Comparison of ENCODE assay signal across 9 cellular contexts in the genomic region with DNA sequence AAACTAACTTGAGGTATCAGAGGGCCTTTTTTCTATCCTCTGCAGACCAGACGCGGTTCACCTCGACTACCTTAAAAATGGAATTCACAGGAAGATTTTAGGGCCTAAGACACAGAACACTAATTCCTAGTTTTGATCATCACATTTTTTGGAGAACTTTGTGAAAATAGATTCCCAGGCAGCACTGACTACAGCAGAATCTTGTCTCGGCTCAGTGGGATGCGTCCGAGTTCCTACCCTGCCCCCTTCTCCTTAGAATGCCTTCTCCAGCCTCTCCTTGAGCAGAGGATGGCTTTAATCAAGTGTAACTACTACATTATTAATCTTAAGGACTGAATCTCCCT. TPM values are rescaled to one million over a fixed set of nuclear protein-coding genes. Genes with fewer than 3 reads are reported as not detected.
DNase-seq lines count a peak whose midpoint lies in the region; ATAC-seq and TF ChIP-seq lines count a peak whose summit lies in the region.
"Had no signal": no experiment of that assay in that cellular context is flagged by ENCODE, and none has a peak within 500 bp of the region (broad histone marks: within the 10 kb centered on the region; RNA-seq: fewer than 3 reads in every experiment).

No MANE protein-coding gene starts in this region.

- POLR2A ChIA-PET in WTC11 (lab: Charles Lee): no interaction called here

- peaks cover 10% of the 10 kb centered on the region for H3K9me3 Mint-ChIP-seq in WTC11

- H3K4me1 Mint-ChIP-seq in WTC11: peaks cover 12% of the 10 kb centered on the region

- no peaks in the 10 kb centered on the region for H3K27me3 Mint-ChIP-seq in WTC11 (ENCODE audit: low read depth)

- H3K36me3 ChIP-seq in H7 (replicated peaks; ENCODE audit: control insufficient read depth, insufficient read depth, low read length): no peaks in the 10 kb centered on the region

- H3K27me3 ChIP-seq in H7 (ENCODE audit: control insufficient read depth, insufficient read depth, low read length) (no peaks in the 10 kb centered on the region), foreskin keratinocyte (no peaks in the 10 kb centered on the region)

- peak overlapping the region; percentile 17 for H3K4me3 ChIP-seq in H7 (ENCODE audit: insufficient read depth, low read depth, low read length)
- peak overlapping the region; percentile 64 to 88 (median 70) for H3K4me3 ChIP-seq in skin epidermis

- peak overlapping the region; percentile 98 for H3K27ac Mint-ChIP-seq in WTC11

- DNase-seq in H7 (no peak), WTC11 (ENCODE audit: low spot score) (no peak), foreskin keratinocyte (no peak), Kasumi-1 (lab: John Stamatoyannopoulos, UW) (no peak), NCI-H748 (lab: John Stamatoyannopoulos, UW; ENCODE audit: unreplicated experiment) (no peak)
- no peak for DNase-seq in NK-92 treated with Interleukin-12 subunit alpha and Interleukin-12 subunit beta, amount 100 ng/mL, for 24 hours (lab: John Stamatoyannopoulos, UW)

- H3K4me3 Mint-ChIP-seq in WTC11: peak overlapping the region; percentile 91

- H3K27ac ChIP-seq in foreskin keratinocyte: peak overlapping the region; percentile 91
- H3K27ac ChIP-seq in skin epidermis: peak overlapping the region in 19 of 21 experiments; percentile 95 to 100 (median 98)

- H3K4me1 ChIP-seq in foreskin keratinocyte: peaks cover 5% of the 10 kb centered on the region

- H3K36me3 Mint-ChIP-seq in WTC11: peaks cover 3% of the 10 kb centered on the region; the same call in 1 of the 2 replicates

- CTCF ChIA-PET in WTC11 (lab: Charles Lee): no interaction called here

- no peak for TF ChIP-seq CTCF in WTC11 (IDR thresholded peaks at IDR 0.05)
- TF ChIP-seq CTCF in foreskin keratinocyte (conservative IDR thresholded peaks at IDR 0.05): no peak

- ATAC-seq in WTC11 (no peak), foreskin keratinocyte (no peak), HG02571 (IDR thresholded peaks at IDR 0.05; ENCODE audit: unreplicated experiment) (no peak)

TF ChIP-seq in WTC11, 78 proteins besides CTCF, POLR2A, EP300 and RAD21:
- TF ChIP-seq, protein P1, sequence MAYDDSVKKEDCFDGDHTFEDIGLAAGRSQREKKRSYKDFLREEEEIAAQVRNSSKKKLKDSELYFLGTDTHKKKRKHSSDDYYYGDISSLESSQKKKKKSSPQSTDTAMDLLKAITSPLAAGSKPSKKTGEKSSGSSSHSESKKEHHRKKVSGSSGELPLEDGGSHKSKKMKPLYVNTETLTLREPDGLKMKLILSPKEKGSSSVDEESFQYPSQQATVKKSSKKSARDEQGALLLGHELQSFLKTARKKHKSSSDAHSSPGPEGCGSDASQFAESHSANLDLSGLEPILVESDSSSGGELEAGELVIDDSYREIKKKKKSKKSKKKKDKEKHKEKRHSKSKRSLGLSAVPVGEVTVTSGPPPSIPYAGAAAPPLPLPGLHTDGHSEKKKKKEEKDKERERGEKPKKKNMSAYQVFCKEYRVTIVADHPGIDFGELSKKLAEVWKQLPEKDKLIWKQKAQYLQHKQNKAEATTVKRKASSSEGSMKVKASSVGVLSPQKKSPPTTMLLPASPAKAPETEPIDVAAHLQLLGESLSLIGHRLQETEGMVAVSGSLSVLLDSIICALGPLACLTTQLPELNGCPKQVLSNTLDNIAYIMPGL (CRISPR knock-in tag; IDR thresholded peaks at IDR 0.05): no peak
- TF ChIP-seq ELF4 (CRISPR knock-in tag; IDR thresholded peaks at IDR 0.05; ENCODE audit: low read depth) (no peak), GRHL2 (CRISPR knock-in tag; IDR thresholded peaks at IDR 0.05; ENCODE audit: insufficient replicate concordance, severe bottlenecking) (no peak), ZNF396 (CRISPR knock-in tag; IDR thresholded peaks at IDR 0.05; ENCODE audit: borderline replicate concordance) (no peak), ETV6 (CRISPR knock-in tag; IDR thresholded peaks at IDR 0.05) (peak; percentile 7; the same call in 1 of the 2 replicates)
- TF ChIP-seq, protein P2, sequence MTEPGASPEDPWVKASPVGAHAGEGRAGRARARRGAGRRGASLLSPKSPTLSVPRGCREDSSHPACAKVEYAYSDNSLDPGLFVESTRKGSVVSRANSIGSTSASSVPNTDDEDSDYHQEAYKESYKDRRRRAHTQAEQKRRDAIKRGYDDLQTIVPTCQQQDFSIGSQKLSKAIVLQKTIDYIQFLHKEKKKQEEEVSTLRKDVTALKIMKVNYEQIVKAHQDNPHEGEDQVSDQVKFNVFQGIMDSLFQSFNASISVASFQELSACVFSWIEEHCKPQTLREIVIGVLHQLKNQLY (CRISPR knock-in tag; IDR thresholded peaks at IDR 0.05): no peak
- TF ChIP-seq, protein P3, sequence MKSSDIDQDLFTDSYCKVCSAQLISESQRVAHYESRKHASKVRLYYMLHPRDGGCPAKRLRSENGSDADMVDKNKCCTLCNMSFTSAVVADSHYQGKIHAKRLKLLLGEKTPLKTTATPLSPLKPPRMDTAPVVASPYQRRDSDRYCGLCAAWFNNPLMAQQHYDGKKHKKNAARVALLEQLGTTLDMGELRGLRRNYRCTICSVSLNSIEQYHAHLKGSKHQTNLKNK (CRISPR knock-in tag; IDR thresholded peaks at IDR 0.05): no peak

RNA-seq across cellular contexts. Expression of a gene that starts 0.4 kb away (rescaled TPM):
- total RNA-seq in H7 (2014; rRNA removed; shearing (Covaris generic)): 217 and 361 TPM in 2 replicates
- total RNA-seq in WTC11 (2021) (34.3 to 57.1 TPM (median 48.5 TPM) in 3 replicates), foreskin keratinocyte (60.4 and 78.7 TPM in 2 replicates)
- not detected in 2 replicates for polyA plus RNA-seq in foreskin keratinocyte

RNA-seq across cellular contexts. Expression of a gene that starts 4.1 kb away (rescaled TPM):
- 3.2 and 3.3 TPM in 2 replicates for total RNA-seq in H7 (2014; rRNA removed; shearing (Covaris generic))
- 2.3 to 2.7 TPM (median 2.4 TPM) in 3 replicates for total RNA-seq in WTC11 (2021)
- 3.5 and 4.4 TPM in 2 replicates for total RNA-seq in foreskin keratinocyte
- polyA plus RNA-seq in foreskin keratinocyte: 2.2 and 2.5 TPM in 2 replicates
- total RNA-seq: H4 had no signal

RNA-seq across cellular contexts. Expression of a gene that starts 7.9 kb away (rescaled TPM):
- total RNA-seq in H7 (2014; rRNA removed; shearing (Covaris generic)): 19.5 and 22.4 TPM in 2 replicates
- 14.3 to 14.5 TPM (median 14.3 TPM) in 3 replicates for total RNA-seq in WTC11 (2021)
- total RNA-seq in foreskin keratinocyte: 15.1 and 15.9 TPM in 2 replicates
- 5.9 and 7.0 TPM in 2 replicates for polyA plus RNA-seq in foreskin keratinocyte

RNA-seq across cellular contexts. Expression of a gene that starts 47.4 kb away (rescaled TPM):
- total RNA-seq in H7 (2014; rRNA removed; shearing (Covaris generic)): 0.15 TPM in 1 of 2 replicates, not detected in the other
- total RNA-seq in WTC11 (2021): 0.09 to 0.34 TPM (median 0.18 TPM) in 3 replicates
- total RNA-seq in foreskin keratinocyte: 0.04 TPM in 1 of 2 replicates, not detected in the other
- not detected in 2 replicates for polyA plus RNA-seq in foreskin keratinocyte
- total RNA-seq: H4 had no signal

RNA-seq across cellular contexts. Expression of a gene that starts 47.5 kb away (rescaled TPM):
- total RNA-seq in H7 (2014; rRNA removed; shearing (Covaris generic)): 4.2 and 8.5 TPM in 2 replicates
- total RNA-seq in WTC11 (2021) (5.3 to 8.3 TPM (median 6.0 TPM) in 3 replicates), foreskin keratinocyte (1.7 and 2.6 TPM in 2 replicates)
- 1.4 and 1.7 TPM in 2 replicates for polyA plus RNA-seq in foreskin keratinocyte
